Comparison of ENCODE assay signal across 3 cellular contexts in the genomic region with DNA sequence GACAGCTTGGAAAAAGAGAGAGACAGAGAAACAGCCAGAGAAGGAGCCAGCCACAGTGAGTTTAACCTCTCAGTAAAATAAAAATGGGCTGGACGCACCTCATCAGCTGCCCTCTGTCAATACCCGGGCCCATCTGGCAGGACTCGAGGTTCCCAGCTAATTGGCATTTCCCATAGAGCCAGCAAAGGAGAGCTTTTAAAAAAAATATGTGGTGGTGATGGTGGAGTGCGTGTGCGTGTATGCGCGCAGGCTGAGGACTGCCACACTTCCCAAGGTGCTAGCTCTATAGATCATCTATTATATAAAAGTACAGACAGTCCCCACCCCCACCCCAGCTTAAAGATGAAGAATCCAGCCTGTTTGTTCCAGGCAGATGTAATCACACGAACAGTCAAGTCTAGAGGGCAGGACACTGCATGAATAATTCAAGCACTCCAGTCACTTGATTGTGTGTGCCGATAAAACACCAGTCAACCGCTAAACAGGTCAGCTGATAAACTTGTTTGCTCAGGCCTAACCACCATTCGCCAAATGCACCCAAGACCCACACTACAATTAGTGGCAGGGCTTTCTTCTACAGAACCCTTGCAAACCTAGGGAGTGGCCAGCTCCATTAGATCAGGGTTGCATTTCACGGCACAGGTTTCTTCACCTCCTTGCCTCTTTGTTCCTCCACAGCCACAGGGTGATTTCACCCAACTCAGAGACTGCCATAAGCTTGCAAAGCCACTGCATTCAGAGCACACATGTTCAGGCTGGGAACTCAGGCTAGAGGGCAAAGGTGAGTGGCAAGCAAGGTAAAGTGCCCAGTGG.
TF ChIP-seq lines count a peak whose summit lies in the region.

No MANE protein-coding gene starts in this region.

TF ChIP-seq in IMR-90, 13 proteins besides CTCF, POLR2A, EP300 and RAD21:
- TF ChIP-seq CHD1 (IDR thresholded peaks at IDR 0.05; ENCODE audit: low read depth, low read length): no peak
- TF ChIP-seq MAFK (IDR thresholded peaks at IDR 0.05; ENCODE audit: low read depth, low read length): no peak
- no peak for TF ChIP-seq FOS (IDR thresholded peaks at IDR 0.05; ENCODE audit: low read depth, low read length)
- no peak for TF ChIP-seq RFX5 (IDR thresholded peaks at IDR 0.05; ENCODE audit: low read depth, low read length)
- TF ChIP-seq, protein P1, sequence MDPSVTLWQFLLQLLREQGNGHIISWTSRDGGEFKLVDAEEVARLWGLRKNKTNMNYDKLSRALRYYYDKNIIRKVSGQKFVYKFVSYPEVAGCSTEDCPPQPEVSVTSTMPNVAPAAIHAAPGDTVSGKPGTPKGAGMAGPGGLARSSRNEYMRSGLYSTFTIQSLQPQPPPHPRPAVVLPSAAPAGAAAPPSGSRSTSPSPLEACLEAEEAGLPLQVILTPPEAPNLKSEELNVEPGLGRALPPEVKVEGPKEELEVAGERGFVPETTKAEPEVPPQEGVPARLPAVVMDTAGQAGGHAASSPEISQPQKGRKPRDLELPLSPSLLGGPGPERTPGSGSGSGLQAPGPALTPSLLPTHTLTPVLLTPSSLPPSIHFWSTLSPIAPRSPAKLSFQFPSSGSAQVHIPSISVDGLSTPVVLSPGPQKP (IDR thresholded peaks at IDR 0.05; ENCODE audit: borderline replicate concordance, low read depth, low read length): no peak
- no peak for TF ChIP-seq NFE2L2 (IDR thresholded peaks at IDR 0.05; ENCODE audit: low read depth, low read length)
- TF ChIP-seq BHLHE40 (IDR thresholded peaks at IDR 0.05; ENCODE audit: low read depth, low read length): no peak
- TF ChIP-seq SMC3 (IDR thresholded peaks at IDR 0.05; ENCODE audit: low read depth, low read length): no peak
- TF ChIP-seq MAZ (IDR thresholded peaks at IDR 0.05; ENCODE audit: borderline replicate concordance, low read depth, low read length): no peak
- TF ChIP-seq, protein P2, sequence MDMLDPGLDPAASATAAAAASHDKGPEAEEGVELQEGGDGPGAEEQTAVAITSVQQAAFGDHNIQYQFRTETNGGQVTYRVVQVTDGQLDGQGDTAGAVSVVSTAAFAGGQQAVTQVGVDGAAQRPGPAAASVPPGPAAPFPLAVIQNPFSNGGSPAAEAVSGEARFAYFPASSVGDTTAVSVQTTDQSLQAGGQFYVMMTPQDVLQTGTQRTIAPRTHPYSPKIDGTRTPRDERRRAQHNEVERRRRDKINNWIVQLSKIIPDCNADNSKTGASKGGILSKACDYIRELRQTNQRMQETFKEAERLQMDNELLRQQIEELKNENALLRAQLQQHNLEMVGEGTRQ (IDR thresholded peaks at IDR 0.05; ENCODE audit: low read depth, low read length): no peak
- TF ChIP-seq CEBPB (IDR thresholded peaks at IDR 0.05; ENCODE audit: low read depth, low read length): no peak

TF ChIP-seq in H1, 55 proteins besides CTCF, POLR2A, EP300 and RAD21:
- TF ChIP-seq POLR2AphosphoS5 (IDR thresholded peaks at IDR 0.05; ENCODE audit: low read depth, low read length): no peak
- TF ChIP-seq SIRT6 (IDR thresholded peaks at IDR 0.05; ENCODE audit: low read length): no peak
- no peak for TF ChIP-seq KDM4A (IDR thresholded peaks at IDR 0.05; ENCODE audit: low read depth, low read length, severe bottlenecking)
- no peak for TF ChIP-seq ASH2L (IDR thresholded peaks at IDR 0.05; ENCODE audit: low read length)
- no peak for TF ChIP-seq YY1 (IDR thresholded peaks at IDR 0.05; ENCODE audit: low read depth, low read length)
- no peak for TF ChIP-seq E2F6 (IDR thresholded peaks at IDR 0.05)
- TF ChIP-seq, protein P2 (IDR thresholded peaks at IDR 0.05; ENCODE audit: low read length): no peak
- TF ChIP-seq, protein P3, sequence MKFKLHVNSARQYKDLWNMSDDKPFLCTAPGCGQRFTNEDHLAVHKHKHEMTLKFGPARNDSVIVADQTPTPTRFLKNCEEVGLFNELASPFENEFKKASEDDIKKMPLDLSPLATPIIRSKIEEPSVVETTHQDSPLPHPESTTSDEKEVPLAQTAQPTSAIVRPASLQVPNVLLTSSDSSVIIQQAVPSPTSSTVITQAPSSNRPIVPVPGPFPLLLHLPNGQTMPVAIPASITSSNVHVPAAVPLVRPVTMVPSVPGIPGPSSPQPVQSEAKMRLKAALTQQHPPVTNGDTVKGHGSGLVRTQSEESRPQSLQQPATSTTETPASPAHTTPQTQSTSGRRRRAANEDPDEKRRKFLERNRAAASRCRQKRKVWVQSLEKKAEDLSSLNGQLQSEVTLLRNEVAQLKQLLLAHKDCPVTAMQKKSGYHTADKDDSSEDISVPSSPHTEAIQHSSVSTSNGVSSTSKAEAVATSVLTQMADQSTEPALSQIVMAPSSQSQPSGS (IDR thresholded peaks at IDR 0.05; ENCODE audit: low read length): no peak
- TF ChIP-seq JUND (IDR thresholded peaks at IDR 0.05; ENCODE audit: low read length): no peak
- no peak for TF ChIP-seq NRF1 (IDR thresholded peaks at IDR 0.05; ENCODE audit: low read depth, low read length)
- no peak for TF ChIP-seq SP1 (IDR thresholded peaks at IDR 0.05; ENCODE audit: low read depth, low read length)
- no peak for TF ChIP-seq SRF (IDR thresholded peaks at IDR 0.05; ENCODE audit: low read depth, low read length)
- TF ChIP-seq, protein P4, sequence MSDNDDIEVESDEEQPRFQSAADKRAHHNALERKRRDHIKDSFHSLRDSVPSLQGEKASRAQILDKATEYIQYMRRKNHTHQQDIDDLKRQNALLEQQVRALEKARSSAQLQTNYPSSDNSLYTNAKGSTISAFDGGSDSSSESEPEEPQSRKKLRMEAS (IDR thresholded peaks at IDR 0.05): no peak
- TF ChIP-seq POU5F1 (IDR thresholded peaks at IDR 0.05; ENCODE audit: low read depth, low read length): no peak

TF ChIP-seq in GM12891, 5 proteins besides CTCF, POLR2A, EP300 and RAD21:
- no peak for TF ChIP-seq SPI1 (IDR thresholded peaks at IDR 0.05; ENCODE audit: low read depth, low read length)
- TF ChIP-seq TAF1 (IDR thresholded peaks at IDR 0.05; ENCODE audit: low read depth, low read length): no peak
- TF ChIP-seq POU2F2 (IDR thresholded peaks at IDR 0.05; ENCODE audit: low read depth, low read length): no peak
- no peak for TF ChIP-seq PAX5 (IDR thresholded peaks at IDR 0.05; ENCODE audit: insufficient read depth, low read length, severe bottlenecking)
- TF ChIP-seq POLR2AphosphoS5 (IDR thresholded peaks at IDR 0.05; ENCODE audit: low read depth, low read length): no peak
